33 cellular contexts compared by ENCODE assay signal in the genomic region with DNA sequence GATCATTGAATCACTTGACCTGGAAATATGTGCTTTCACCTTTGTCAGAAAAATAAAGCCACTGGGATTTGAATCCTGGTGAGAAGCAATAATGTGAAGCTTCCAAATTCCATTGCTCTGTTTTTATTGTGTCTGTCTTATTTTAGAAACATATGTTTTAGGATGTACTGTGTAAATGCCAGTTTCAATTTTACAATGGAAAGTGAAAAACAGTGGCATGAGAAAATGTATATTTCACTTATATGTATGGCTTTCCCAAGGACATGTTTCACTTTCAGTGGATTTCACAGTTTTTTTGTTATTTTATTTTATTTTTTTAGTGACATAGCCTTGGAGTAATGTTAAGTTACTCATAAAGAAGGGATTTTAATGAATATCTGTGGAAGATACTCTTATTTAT.
"Had no signal": no experiment of that assay in that cellular context is flagged by ENCODE, and none has a peak within 500 bp of the region (broad histone marks: within the 10 kb centered on the region; RNA-seq: fewer than 3 reads in every experiment).

No MANE protein-coding gene starts in this region.

- H3K27me3 Mint-ChIP-seq: activated B cell treated with CpG ODN at 0.5 μM for 24 hours; effector memory CD8-positive, alpha-beta T cell; naive thymus-derived CD8-positive, alpha-beta T cell; stimulated activated naive CD8-positive, alpha-beta T cell treated with anti-CD3 and anti-CD28 coated beads, Interleukin-15, amount 100 ng/mL, for 72 hours had no signal

- H3K9me3 Mint-ChIP-seq: activated naive CD8-positive, alpha-beta T cell treated with anti-CD3 and anti-CD28 coated beads for 36 hours; activated T-cell treated with anti-CD3 and anti-CD28 coated beads, Interleukin-2, amount 50 U/mL, for 4 hours; activated T-helper 2 cell treated with anti-CD3 and anti-CD28 coated beads, Interferon-gamma antibody, Interleukin-2, Interleukin-4, amounts not matched to agents 10 μg/mL and 5 μg/mL and 100 μg/mL, durations not matched to agents 14 hours and 24 hours and 36 hours; naive thymus-derived CD8-positive, alpha-beta T cell; stimulated activated effector memory CD8-positive, alpha-beta T cell treated with anti-CD3 and anti-CD28 coated beads, Interleukin-12 subunit alpha, Interleukin-12 subunit beta, amount 100 ng/mL, for 72 hours; stimulated activated naive CD8-positive, alpha-beta T cell treated with anti-CD3 and anti-CD28 coated beads, Interleukin-15, amount 100 ng/mL, for 72 hours; T-helper 1 cell treated with Interleukin-12 subunit alpha and Interleukin-12 subunit beta and Interleukin-4 antibody, amounts not matched to agents 30 μg/mL and 1 μg/mL, for 36 hours had no signal

- DNase-seq: activated B cell treated with CpG ODN at 0.5 μM for 24 hours; activated CD4-positive, alpha-beta T cell treated with anti-CD3 and anti-CD28 coated beads for 4 hours; activated CD4-positive, alpha-beta T cell treated with anti-CD3 and anti-CD28 coated beads, Interleukin-2, amount 50 U/mL, for 48 hours; activated CD8-positive, alpha-beta memory T cell treated with anti-CD3 and anti-CD28 coated beads, Interleukin-2, amount 50 U/mL, for 48 hours; activated naive CD4-positive, alpha-beta T cell; activated naive CD8-positive, alpha-beta T cell treated with anti-CD3 and anti-CD28 coated beads for 36 hours; activated T-cell treated with anti-CD3 and anti-CD28 coated beads, Interleukin-2, amount 50 U/mL, for 4 hours; amygdala; body of pancreas; caudate nucleus; dorsolateral prefrontal cortex; effector memory CD8-positive, alpha-beta T cell; foreskin melanocyte; immature natural killer cell; kidney glomerular epithelial cell; left lung; naive thymus-derived CD8-positive, alpha-beta T cell; pancreas; psoas muscle; stimulated activated CD4-positive, alpha-beta T cell treated with anti-CD3 and anti-CD28 coated beads, Interleukin-2, amount 100 ng/mL, for 24 hours; stimulated activated naive CD8-positive, alpha-beta T cell treated with anti-CD3 and anti-CD28 coated beads, Interleukin-15, amount 100 ng/mL, for 72 hours; T1000; tibial artery had no signal

- H3K27ac Mint-ChIP-seq: activated B cell treated with CpG ODN at 0.5 μM for 24 hours; activated naive CD8-positive, alpha-beta T cell treated with anti-CD3 and anti-CD28 coated beads for 36 hours; activated T-helper 2 cell treated with anti-CD3 and anti-CD28 coated beads, Interferon-gamma antibody, Interleukin-2, Interleukin-4, amounts not matched to agents 10 μg/mL and 5 μg/mL and 100 μg/mL, durations not matched to agents 14 hours and 24 hours and 36 hours; effector memory CD8-positive, alpha-beta T cell; immature natural killer cell; naive thymus-derived CD8-positive, alpha-beta T cell; stimulated activated effector memory CD8-positive, alpha-beta T cell treated with anti-CD3 and anti-CD28 coated beads, Interleukin-12 subunit alpha, Interleukin-12 subunit beta, amount 100 ng/mL, for 72 hours; stimulated activated naive CD8-positive, alpha-beta T cell treated with anti-CD3 and anti-CD28 coated beads, Interleukin-15, amount 100 ng/mL, for 72 hours; T-helper 1 cell treated with Interleukin-12 subunit alpha and Interleukin-12 subunit beta and Interleukin-4 antibody, amounts not matched to agents 30 μg/mL and 1 μg/mL, for 36 hours had no signal

- FAIRE-seq: colon, endothelial cell of umbilical vein, pancreas had no signal

- H3K4me1 Mint-ChIP-seq: activated B cell treated with CpG ODN at 0.5 μM for 24 hours; activated naive CD8-positive, alpha-beta T cell treated with anti-CD3 and anti-CD28 coated beads for 36 hours; immature natural killer cell; naive thymus-derived CD8-positive, alpha-beta T cell; stimulated activated effector memory CD8-positive, alpha-beta T cell treated with anti-CD3 and anti-CD28 coated beads, Interleukin-12 subunit alpha, Interleukin-12 subunit beta, amount 100 ng/mL, for 72 hours; stimulated activated naive CD8-positive, alpha-beta T cell treated with anti-CD3 and anti-CD28 coated beads, Interleukin-15, amount 100 ng/mL, for 72 hours had no signal

- H3K4me3 ChIP-seq: body of pancreas, dorsolateral prefrontal cortex, hepatocyte, left lung, lung, pancreas, psoas muscle, right atrium auricular region, skin epidermis, tibial artery had no signal

- ATAC-seq: activated T-cell treated with anti-CD3 and anti-CD28 coated beads, Interleukin-2, amount 50 U/mL, for 4 hours; body of pancreas; effector memory CD8-positive, alpha-beta T cell; esophagus mucosa; left lung; naive thymus-derived CD8-positive, alpha-beta T cell; pancreas; psoas muscle; stimulated activated effector memory CD8-positive, alpha-beta T cell treated with anti-CD3 and anti-CD28 coated beads, Interleukin-12 subunit alpha, Interleukin-12 subunit beta, amount 100 ng/mL, for 72 hours; stimulated activated naive CD8-positive, alpha-beta T cell treated with anti-CD3 and anti-CD28 coated beads, Interleukin-15, amount 100 ng/mL, for 72 hours had no signal

- H3K4me3 Mint-ChIP-seq: activated B cell treated with CpG ODN at 0.5 μM for 24 hours; activated naive CD8-positive, alpha-beta T cell treated with anti-CD3 and anti-CD28 coated beads for 36 hours; activated T-cell treated with anti-CD3 and anti-CD28 coated beads, Interleukin-2, amount 50 U/mL, for 4 hours; effector memory CD8-positive, alpha-beta T cell; immature natural killer cell; naive thymus-derived CD8-positive, alpha-beta T cell; stimulated activated effector memory CD8-positive, alpha-beta T cell treated with anti-CD3 and anti-CD28 coated beads, Interleukin-12 subunit alpha, Interleukin-12 subunit beta, amount 100 ng/mL, for 72 hours; stimulated activated naive CD8-positive, alpha-beta T cell treated with anti-CD3 and anti-CD28 coated beads, Interleukin-15, amount 100 ng/mL, for 72 hours; T-helper 1 cell treated with Interleukin-12 subunit alpha and Interleukin-12 subunit beta and Interleukin-4 antibody, amounts not matched to agents 30 μg/mL and 1 μg/mL, for 36 hours had no signal

- H3K36me3 Mint-ChIP-seq: activated naive CD8-positive, alpha-beta T cell treated with anti-CD3 and anti-CD28 coated beads for 36 hours; immature natural killer cell; naive thymus-derived CD8-positive, alpha-beta T cell; stimulated activated effector memory CD8-positive, alpha-beta T cell treated with anti-CD3 and anti-CD28 coated beads, Interleukin-12 subunit alpha, Interleukin-12 subunit beta, amount 100 ng/mL, for 72 hours had no signal
